1 cellular context compared by ENCODE assay signal in the genomic region with DNA sequence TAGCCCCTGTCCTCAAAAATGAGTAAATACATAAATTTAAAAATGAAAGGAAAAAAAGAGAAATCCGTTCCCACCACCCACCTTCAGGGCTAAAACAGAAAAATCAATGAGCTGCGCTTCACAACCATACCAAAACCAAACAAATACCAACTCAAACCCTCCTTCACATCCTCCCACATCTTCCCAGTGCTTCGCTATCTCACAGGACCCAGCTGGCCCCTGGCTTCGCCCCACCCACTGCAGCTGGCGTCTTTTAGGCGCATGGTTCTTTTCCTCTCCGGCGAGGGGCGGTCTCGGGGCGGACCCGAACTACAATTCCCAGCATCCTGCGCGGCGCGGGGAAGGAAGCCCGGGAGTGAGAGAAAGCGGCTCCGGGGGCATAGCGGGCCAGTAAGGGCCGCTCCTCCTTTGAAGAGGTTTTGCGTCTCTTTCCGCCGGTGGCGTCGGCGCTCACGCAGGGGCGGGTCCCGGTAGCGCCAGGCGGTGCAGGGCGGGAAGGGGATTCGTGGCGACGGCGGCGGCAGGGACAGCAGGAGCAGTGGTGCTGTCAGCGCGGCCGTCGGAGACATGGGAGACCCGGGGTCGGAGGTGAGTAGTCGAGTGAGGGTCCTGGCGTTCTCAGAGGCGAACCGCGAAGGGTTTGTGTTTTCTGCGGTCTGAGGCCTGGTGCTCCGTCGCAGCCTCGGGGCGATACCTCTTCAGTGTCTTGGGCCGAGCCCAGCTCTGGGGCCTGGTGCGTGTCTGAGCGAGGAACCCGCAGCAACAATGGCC.
TF ChIP-seq lines count a peak whose summit lies in the region.

A gene with protein sequence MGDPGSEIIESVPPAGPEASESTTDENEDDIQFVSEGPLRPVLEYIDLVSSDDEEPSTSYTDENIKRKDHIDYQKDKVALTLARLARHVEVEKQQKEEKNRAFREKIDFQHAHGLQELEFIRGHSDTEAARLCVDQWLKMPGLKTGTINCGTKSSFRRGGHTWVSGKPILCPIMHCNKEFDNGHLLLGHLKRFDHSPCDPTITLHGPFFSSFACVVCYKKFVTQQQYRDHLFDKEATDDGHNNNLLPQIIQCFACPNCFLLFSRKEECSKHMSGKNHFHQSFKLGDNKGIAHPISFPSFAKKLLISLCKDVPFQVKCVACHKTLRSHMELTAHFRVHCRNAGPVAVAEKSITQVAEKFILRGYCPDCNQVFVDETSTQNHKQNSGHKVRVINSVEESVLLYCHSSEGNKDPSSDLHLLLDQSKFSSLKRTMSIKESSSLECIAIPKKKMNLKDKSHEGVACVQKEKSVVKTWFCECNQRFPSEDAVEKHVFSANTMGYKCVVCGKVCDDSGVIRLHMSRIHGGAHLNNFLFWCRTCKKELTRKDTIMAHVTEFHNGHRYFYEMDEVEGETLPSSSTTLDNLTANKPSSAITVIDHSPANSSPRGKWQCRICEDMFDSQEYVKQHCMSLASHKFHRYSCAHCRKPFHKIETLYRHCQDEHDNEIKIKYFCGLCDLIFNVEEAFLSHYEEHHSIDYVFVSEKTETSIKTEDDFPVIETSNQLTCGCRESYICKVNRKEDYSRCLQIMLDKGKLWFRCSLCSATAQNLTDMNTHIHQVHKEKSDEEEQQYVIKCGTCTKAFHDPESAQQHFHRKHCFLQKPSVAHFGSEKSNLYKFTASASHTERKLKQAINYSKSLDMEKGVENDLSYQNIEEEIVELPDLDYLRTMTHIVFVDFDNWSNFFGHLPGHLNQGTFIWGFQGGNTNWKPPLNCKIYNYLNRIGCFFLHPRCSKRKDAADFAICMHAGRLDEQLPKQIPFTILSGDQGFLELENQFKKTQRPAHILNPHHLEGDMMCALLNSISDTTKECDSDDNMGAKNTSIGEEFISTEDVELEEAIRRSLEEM (plus strand): TSS at position 502 of the 771 bp plus-strand sequence. CDS start 66 bp downstream, at position 568.

TF ChIP-seq in K562, 482 proteins besides CTCF, POLR2A, EP300 and RAD21 (continued from another document and continues in another):
- TF ChIP-seq, protein P1, sequence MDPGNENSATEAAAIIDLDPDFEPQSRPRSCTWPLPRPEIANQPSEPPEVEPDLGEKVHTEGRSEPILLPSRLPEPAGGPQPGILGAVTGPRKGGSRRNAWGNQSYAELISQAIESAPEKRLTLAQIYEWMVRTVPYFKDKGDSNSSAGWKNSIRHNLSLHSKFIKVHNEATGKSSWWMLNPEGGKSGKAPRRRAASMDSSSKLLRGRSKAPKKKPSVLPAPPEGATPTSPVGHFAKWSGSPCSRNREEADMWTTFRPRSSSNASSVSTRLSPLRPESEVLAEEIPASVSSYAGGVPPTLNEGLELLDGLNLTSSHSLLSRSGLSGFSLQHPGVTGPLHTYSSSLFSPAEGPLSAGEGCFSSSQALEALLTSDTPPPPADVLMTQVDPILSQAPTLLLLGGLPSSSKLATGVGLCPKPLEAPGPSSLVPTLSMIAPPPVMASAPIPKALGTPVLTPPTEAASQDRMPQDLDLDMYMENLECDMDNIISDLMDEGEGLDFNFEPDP (CRISPR knock-in tag; IDR thresholded peaks at IDR 0.05), result no peak
- TF ChIP-seq, protein P2, sequence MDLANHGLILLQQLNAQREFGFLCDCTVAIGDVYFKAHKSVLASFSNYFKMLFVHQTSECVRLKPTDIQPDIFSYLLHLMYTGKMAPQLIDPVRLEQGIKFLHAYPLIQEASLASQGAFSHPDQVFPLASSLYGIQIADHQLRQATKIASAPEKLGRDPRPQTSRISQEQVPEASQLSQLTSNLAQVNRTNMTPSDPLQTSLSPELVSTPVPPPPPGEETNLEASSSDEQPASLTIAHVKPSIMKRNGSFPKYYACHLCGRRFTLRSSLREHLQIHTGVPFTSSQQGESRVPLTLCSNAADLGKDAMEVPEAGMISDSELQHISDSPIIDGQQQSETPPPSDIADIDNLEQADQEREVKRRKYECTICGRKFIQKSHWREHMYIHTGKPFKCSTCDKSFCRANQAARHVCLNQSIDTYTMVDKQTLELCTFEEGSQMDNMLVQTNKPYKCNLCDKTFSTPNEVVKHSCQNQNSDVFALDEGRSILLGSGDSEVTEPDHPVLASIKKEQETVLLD (IDR thresholded peaks at IDR 0.05), result peak; percentile 66; the same call in 1 of the 2 replicates
- TF ChIP-seq, protein P3, sequence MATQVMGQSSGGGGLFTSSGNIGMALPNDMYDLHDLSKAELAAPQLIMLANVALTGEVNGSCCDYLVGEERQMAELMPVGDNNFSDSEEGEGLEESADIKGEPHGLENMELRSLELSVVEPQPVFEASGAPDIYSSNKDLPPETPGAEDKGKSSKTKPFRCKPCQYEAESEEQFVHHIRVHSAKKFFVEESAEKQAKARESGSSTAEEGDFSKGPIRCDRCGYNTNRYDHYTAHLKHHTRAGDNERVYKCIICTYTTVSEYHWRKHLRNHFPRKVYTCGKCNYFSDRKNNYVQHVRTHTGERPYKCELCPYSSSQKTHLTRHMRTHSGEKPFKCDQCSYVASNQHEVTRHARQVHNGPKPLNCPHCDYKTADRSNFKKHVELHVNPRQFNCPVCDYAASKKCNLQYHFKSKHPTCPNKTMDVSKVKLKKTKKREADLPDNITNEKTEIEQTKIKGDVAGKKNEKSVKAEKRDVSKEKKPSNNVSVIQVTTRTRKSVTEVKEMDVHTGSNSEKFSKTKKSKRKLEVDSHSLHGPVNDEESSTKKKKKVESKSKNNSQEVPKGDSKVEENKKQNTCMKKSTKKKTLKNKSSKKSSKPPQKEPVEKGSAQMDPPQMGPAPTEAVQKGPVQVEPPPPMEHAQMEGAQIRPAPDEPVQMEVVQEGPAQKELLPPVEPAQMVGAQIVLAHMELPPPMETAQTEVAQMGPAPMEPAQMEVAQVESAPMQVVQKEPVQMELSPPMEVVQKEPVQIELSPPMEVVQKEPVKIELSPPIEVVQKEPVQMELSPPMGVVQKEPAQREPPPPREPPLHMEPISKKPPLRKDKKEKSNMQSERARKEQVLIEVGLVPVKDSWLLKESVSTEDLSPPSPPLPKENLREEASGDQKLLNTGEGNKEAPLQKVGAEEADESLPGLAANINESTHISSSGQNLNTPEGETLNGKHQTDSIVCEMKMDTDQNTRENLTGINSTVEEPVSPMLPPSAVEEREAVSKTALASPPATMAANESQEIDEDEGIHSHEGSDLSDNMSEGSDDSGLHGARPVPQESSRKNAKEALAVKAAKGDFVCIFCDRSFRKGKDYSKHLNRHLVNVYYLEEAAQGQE (CRISPR knock-in tag; IDR thresholded peaks at IDR 0.05; ENCODE audit: low read depth), result peak; percentile 77
- TF ChIP-seq CBFA2T3 (IDR thresholded peaks at IDR 0.05) (peak; percentile 98), ZNF224 (CRISPR knock-in tag; IDR thresholded peaks at IDR 0.05) (no peak), RAD51 (IDR thresholded peaks at IDR 0.05; ENCODE audit: borderline replicate concordance, low read depth) (peak; percentile 43; the same call in 1 of the 2 replicates), KLF13 (tag; IDR thresholded peaks at IDR 0.05; ENCODE audit: borderline replicate concordance, low read depth) (peak; percentile 53; the same call in 1 of the 2 replicates), NFRKB (IDR thresholded peaks at IDR 0.05; ENCODE audit: low read depth) (peak; percentile 58; the same call in 1 of the 2 replicates), SMAD3 (CRISPR knock-in tag; conservative IDR thresholded peaks at IDR 0.05) (no peak), E2F3 (CRISPR knock-in tag; IDR thresholded peaks at IDR 0.05) (peak; percentile 94), PHB2 (IDR thresholded peaks at IDR 0.05; ENCODE audit: low read depth) (peak; percentile 67; the same call in 1 of the 2 replicates), NFIX (CRISPR knock-in tag; IDR thresholded peaks at IDR 0.05; ENCODE audit: low read depth) (no peak), EGR1 (conservative IDR thresholded peaks at IDR 0.05) (peak; percentile 90), ZKSCAN1 (IDR thresholded peaks at IDR 0.05; ENCODE audit: low read depth, low read length) (peak; percentile 84), HDAC3 (IDR thresholded peaks at IDR 0.05; ENCODE audit: borderline replicate concordance, partially characterized antibody) (peak; percentile 49), TAF9B (IDR thresholded peaks at IDR 0.05; ENCODE audit: partially characterized antibody) (peak; percentile 96), HNRNPH1 (optimal IDR thresholded peaks at IDR 0.05; ENCODE audit: low read depth, low read length) (no peak)
- TF ChIP-seq, protein P4, sequence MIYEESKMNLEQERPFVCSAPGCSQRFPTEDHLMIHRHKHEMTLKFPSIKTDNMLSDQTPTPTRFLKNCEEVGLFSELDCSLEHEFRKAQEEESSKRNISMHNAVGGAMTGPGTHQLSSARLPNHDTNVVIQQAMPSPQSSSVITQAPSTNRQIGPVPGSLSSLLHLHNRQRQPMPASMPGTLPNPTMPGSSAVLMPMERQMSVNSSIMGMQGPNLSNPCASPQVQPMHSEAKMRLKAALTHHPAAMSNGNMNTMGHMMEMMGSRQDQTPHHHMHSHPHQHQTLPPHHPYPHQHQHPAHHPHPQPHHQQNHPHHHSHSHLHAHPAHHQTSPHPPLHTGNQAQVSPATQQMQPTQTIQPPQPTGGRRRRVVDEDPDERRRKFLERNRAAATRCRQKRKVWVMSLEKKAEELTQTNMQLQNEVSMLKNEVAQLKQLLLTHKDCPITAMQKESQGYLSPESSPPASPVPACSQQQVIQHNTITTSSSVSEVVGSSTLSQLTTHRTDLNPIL (CRISPR knock-in tag; IDR thresholded peaks at IDR 0.05), result no peak
- TF ChIP-seq, protein P5, sequence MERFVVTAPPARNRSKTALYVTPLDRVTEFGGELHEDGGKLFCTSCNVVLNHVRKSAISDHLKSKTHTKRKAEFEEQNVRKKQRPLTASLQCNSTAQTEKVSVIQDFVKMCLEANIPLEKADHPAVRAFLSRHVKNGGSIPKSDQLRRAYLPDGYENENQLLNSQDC (CRISPR knock-in tag; IDR thresholded peaks at IDR 0.05), result no peak
- TF ChIP-seq, protein P6, sequence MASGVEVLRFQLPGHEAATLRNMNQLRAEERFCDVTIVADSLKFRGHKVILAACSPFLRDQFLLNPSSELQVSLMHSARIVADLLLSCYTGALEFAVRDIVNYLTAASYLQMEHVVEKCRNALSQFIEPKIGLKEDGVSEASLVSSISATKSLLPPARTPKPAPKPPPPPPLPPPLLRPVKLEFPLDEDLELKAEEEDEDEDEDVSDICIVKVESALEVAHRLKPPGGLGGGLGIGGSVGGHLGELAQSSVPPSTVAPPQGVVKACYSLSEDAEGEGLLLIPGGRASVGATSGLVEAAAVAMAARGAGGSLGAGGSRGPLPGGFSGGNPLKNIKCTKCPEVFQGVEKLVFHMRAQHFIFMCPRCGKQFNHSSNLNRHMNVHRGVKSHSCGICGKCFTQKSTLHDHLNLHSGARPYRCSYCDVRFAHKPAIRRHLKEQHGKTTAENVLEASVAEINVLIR (CRISPR knock-in tag; IDR thresholded peaks at IDR 0.05), result 0 out of 2 replicates have a peak, but pooled peaks have one; percentile 37
- TF ChIP-seq, protein P7, sequence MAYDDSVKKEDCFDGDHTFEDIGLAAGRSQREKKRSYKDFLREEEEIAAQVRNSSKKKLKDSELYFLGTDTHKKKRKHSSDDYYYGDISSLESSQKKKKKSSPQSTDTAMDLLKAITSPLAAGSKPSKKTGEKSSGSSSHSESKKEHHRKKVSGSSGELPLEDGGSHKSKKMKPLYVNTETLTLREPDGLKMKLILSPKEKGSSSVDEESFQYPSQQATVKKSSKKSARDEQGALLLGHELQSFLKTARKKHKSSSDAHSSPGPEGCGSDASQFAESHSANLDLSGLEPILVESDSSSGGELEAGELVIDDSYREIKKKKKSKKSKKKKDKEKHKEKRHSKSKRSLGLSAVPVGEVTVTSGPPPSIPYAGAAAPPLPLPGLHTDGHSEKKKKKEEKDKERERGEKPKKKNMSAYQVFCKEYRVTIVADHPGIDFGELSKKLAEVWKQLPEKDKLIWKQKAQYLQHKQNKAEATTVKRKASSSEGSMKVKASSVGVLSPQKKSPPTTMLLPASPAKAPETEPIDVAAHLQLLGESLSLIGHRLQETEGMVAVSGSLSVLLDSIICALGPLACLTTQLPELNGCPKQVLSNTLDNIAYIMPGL (CRISPR knock-in tag; IDR thresholded peaks at IDR 0.05), result no peak
- TF ChIP-seq, protein P8, sequence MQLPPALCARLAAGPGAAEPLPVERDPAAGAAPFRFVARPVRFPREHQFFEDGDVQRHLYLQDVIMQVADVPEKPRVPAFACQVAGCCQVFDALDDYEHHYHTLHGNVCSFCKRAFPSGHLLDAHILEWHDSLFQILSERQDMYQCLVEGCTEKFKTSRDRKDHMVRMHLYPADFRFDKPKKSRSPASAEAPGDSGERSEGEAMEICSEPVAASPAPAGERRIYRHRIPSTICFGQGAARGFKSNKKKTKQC (CRISPR knock-in tag; IDR thresholded peaks at IDR 0.05), result peak; percentile 70; the same call in 1 of the 2 replicates
- TF ChIP-seq, protein P9, sequence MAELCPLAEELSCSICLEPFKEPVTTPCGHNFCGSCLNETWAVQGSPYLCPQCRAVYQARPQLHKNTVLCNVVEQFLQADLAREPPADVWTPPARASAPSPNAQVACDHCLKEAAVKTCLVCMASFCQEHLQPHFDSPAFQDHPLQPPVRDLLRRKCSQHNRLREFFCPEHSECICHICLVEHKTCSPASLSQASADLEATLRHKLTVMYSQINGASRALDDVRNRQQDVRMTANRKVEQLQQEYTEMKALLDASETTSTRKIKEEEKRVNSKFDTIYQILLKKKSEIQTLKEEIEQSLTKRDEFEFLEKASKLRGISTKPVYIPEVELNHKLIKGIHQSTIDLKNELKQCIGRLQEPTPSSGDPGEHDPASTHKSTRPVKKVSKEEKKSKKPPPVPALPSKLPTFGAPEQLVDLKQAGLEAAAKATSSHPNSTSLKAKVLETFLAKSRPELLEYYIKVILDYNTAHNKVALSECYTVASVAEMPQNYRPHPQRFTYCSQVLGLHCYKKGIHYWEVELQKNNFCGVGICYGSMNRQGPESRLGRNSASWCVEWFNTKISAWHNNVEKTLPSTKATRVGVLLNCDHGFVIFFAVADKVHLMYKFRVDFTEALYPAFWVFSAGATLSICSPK (IDR thresholded peaks at IDR 0.05; ENCODE audit: borderline replicate concordance), result no peak
- TF ChIP-seq, protein P10, sequence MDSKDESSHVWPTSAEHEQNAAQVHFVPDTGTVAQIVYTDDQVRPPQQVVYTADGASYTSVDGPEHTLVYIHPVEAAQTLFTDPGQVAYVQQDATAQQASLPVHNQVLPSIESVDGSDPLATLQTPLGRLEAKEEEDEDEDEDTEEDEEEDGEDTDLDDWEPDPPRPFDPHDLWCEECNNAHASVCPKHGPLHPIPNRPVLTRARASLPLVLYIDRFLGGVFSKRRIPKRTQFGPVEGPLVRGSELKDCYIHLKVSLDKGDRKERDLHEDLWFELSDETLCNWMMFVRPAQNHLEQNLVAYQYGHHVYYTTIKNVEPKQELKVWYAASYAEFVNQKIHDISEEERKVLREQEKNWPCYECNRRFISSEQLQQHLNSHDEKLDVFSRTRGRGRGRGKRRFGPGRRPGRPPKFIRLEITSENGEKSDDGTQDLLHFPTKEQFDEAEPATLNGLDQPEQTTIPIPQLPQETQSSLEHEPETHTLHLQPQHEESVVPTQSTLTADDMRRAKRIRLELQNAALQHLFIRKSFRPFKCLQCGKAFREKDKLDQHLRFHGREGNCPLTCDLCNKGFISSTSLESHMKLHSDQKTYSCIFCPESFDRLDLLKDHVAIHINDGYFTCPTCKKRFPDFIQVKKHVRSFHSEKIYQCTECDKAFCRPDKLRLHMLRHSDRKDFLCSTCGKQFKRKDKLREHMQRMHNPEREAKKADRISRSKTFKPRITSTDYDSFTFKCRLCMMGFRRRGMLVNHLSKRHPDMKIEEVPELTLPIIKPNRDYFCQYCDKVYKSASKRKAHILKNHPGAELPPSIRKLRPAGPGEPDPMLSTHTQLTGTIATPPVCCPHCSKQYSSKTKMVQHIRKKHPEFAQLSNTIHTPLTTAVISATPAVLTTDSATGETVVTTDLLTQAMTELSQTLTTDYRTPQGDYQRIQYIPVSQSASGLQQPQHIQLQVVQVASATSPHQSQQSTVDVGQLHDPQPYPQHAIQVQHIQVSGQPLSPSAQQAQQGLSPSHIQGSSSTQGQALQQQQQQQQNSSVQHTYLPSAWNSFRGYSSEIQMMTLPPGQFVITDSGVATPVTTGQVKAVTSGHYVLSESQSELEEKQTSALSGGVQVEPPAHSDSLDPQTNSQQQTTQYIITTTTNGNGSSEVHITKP (IDR thresholded peaks at IDR 0.05; ENCODE audit: partially characterized antibody), result no peak
- TF ChIP-seq, protein P11, sequence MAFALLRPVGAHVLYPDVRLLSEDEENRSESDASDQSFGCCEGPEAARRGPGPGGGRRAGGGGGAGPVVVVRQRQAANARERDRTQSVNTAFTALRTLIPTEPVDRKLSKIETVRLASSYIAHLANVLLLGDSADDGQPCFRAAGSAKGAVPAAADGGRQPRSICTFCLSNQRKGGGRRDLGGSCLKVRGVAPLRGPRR (CRISPR knock-in tag; IDR thresholded peaks at IDR 0.05), result no peak
